In genomic region chr11:128890543-128891409, GRCh38 we compare ENCODE assay signal across 8 cellular contexts. TPM values are rescaled to one million over a fixed set of nuclear protein-coding genes. Genes with fewer than 3 reads are reported as not detected.
DNase-seq lines count a peak whose midpoint lies in the region; ATAC-seq and TF ChIP-seq lines count a peak whose summit lies in the region.

Gene KCNJ5 (plus strand): TSS chr11:128891356. CDS start chr11:128911274, 19,918 bp downstream.

- TF ChIP-seq CTCF in right atrium auricular region (IDR thresholded peaks at IDR 0.05) (no peak), OCI-LY7 (conservative IDR thresholded peaks at IDR 0.05; ENCODE audit: low read length) (no peak)

- BruUV-seq in OCI-LY7 (replicated peaks; lab: Mats Ljungman, UMichigan), result no TSS peak

- no peak within 1 kb of the TSS for H3K4me2 ChIP-seq in OCI-LY7 (ENCODE audit: low read length)

- peak in 1 of 2 donors; percentile 40 for DNase-seq in activated naive CD4-positive, alpha-beta T cell treated with anti-CD3 and anti-CD28 coated beads, Interleukin-2, amount 50 U/mL, for 72 hours (ENCODE audit: low spot score in 2 of 2)
- no peak for DNase-seq in right atrium auricular region (ENCODE audit: low spot score)
- DNase-seq in sciatic nerve (ENCODE audit: low spot score), result no peak
- no peak for DNase-seq in OCI-LY7 (ENCODE audit: low spot score)
- DNase-seq in NCI-H128 (lab: John Stamatoyannopoulos, UW; ENCODE audit: unreplicated experiment), result no peak
- DNase-seq in central memory CD4-positive, alpha-beta T cell, result no peak

- H3K9me3 ChIP-seq in HUES64 (ENCODE audit: insufficient read depth, low read depth, low read length) (no peaks in the 10 kb centered on the region), right atrium auricular region (no peaks in the 10 kb centered on the region), OCI-LY7 (ENCODE audit: low read length) (no peaks in the 10 kb centered on the region)

- WGBS in HUES64, result under 1% methylated on average over 71 of the region's 86 CpGs

- H3K36me3 ChIP-seq in ACC112 (ENCODE audit: insufficient read depth, low read length), result no peaks in the 10 kb centered on the region
- no peaks in the 10 kb centered on the region for H3K36me3 ChIP-seq in HUES64 (ENCODE audit: insufficient read depth, low read length)
- H3K36me3 ChIP-seq in right atrium auricular region, result no peaks in the 10 kb centered on the region
- H3K36me3 ChIP-seq in OCI-LY7 (ENCODE audit: insufficient read depth, low read length), result no peaks in the 10 kb centered on the region

- H3K27me3 ChIP-seq in ACC112 (ENCODE audit: insufficient read depth, low read length), result peaks cover 31% of the 10 kb centered on the region
- H3K27me3 ChIP-seq in HUES64 (ENCODE audit: insufficient read depth, low read length), result peaks cover 99% of the 10 kb centered on the region
- no peaks in the 10 kb centered on the region for H3K27me3 ChIP-seq in right atrium auricular region

- H3K9me2 ChIP-seq in OCI-LY7 (ENCODE audit: insufficient read depth, low read length), result no peaks in the 10 kb centered on the region

- H4K20me1 ChIP-seq in OCI-LY7 (ENCODE audit: insufficient read depth, low read length), result no peaks in the 10 kb centered on the region

- peak within 1 kb of the TSS; percentile 29 for H2AFZ ChIP-seq in ACC112 (ENCODE audit: low read length, unreplicated experiment)
- H2AFZ ChIP-seq in OCI-LY7 (ENCODE audit: low read length), result no peak within 1 kb of the TSS

- H3K4me3 ChIP-seq in ACC112 (ENCODE audit: low read depth, low read length) (peak within 1 kb of the TSS; percentile 74), HUES64 (ENCODE audit: low read length) (peak within 1 kb of the TSS; percentile 56), right atrium auricular region (peak within 1 kb of the TSS; percentile 57 to 63), OCI-LY7 (ENCODE audit: low read depth, low read length, poor library complexity, severe bottlenecking) (no peak within 1 kb of the TSS)

- H3K4me1 ChIP-seq in ACC112 (ENCODE audit: control insufficient read depth, insufficient read depth, low read length, unreplicated experiment) (no peaks in the 10 kb centered on the region), HUES64 (ENCODE audit: insufficient read depth, low read length) (peaks cover 22% of the 10 kb centered on the region), right atrium auricular region (peaks cover 0 to 56% of the 10 kb centered on the region in 2 donors), OCI-LY7 (ENCODE audit: insufficient read depth, low read length, poor library complexity, severe bottlenecking) (no peaks in the 10 kb centered on the region)

- H3K9ac ChIP-seq in HUES64 (ENCODE audit: low read depth, low read length), result no peak within 1 kb of the TSS

- H3K27ac ChIP-seq in ACC112 (ENCODE audit: low read depth, low read length) (no peak within 1 kb of the TSS), HUES64 (ENCODE audit: low read depth, low read length) (no peak within 1 kb of the TSS), right atrium auricular region (peak within 1 kb of the TSS; percentile 74 to 89), OCI-LY7 (ENCODE audit: low read depth, low read length, poor library complexity, severe bottlenecking) (no peak within 1 kb of the TSS)

- H3K27ac Mint-ChIP-seq in activated naive CD4-positive, alpha-beta T cell treated with anti-CD3 and anti-CD28 coated beads, Interleukin-2, amount 50 U/mL, for 72 hours, result no peak within 1 kb of the TSS

- peak; percentile 46 to 55 for ATAC-seq in activated naive CD4-positive, alpha-beta T cell treated with anti-CD3 and anti-CD28 coated beads, Interleukin-2, amount 50 U/mL, for 72 hours
- peak; percentile 66 for ATAC-seq in sciatic nerve

- CTCF ChIA-PET in OCI-LY7 (lab: Charles Lee; ENCODE audit: unreplicated experiment), result no interaction called here

- no peaks in the 10 kb centered on the region for H3K36me3 Mint-ChIP-seq in activated naive CD4-positive, alpha-beta T cell treated with anti-CD3 and anti-CD28 coated beads, Interleukin-2, amount 50 U/mL, for 72 hours

- H3K79me2 ChIP-seq in ACC112 (ENCODE audit: control insufficient read depth, insufficient read depth, low read length, unreplicated experiment) (no peaks in the 10 kb centered on the region), OCI-LY7 (ENCODE audit: insufficient read depth, low read depth, low read length) (no peaks in the 10 kb centered on the region)

- POLR2A ChIA-PET in OCI-LY7 (lab: Charles Lee), result no interaction called here

- no peaks in the 10 kb centered on the region for H3K9me3 Mint-ChIP-seq in activated naive CD4-positive, alpha-beta T cell treated with anti-CD3 and anti-CD28 coated beads, Interleukin-2, amount 50 U/mL, for 72 hours

- intact Hi-C loops in sciatic nerve (cut with DNase I), result no loop called here
- intact Hi-C loops in OCI-LY7 (cut with micrococcal nuclease; ENCODE audit: unreplicated experiment), result no loop called here

RNA-seq across cellular contexts. Expression of gene KCNJ5, which starts in this region (rescaled TPM):
- polyA plus RNA-seq in HUES64 (2013, experiment 1 of 2), result 0.10 TPM
- 0.32 TPM for polyA plus RNA-seq in HUES64 (2013, experiment 2 of 2)
- total RNA-seq in activated naive CD4-positive, alpha-beta T cell treated with anti-CD3 and anti-CD28 coated beads, Interleukin-2, amount 50 U/mL, for 72 hours, result not detected
- 10 to 100 TPM in 1 of 2 donors, 1 to 10 TPM in 1; 8.2 to 23.3 TPM for total RNA-seq in right atrium auricular region
- 2.5 TPM for total RNA-seq in sciatic nerve
- total RNA-seq in OCI-LY7 (2014; rRNA removed; shearing (Covaris generic)), result not detected in 2 replicates
- total RNA-seq in OCI-LY7 (2022), result not detected in 2 replicates

Comparison
In these comparisons a context has a peak if more than half of its experiments do, and no peak if none do; other contexts are left out.
1. Peak in ATAC-seq in activated naive CD4-positive, alpha-beta T cell treated with anti-CD3 and anti-CD28 coated beads, Interleukin-2, amount 50 U/mL, for 72 hours; RNA of the gene not detected or under 1 TPM.
2. H3K27ac ChIP-seq: peak in right atrium auricular region (2 of 2); none in ACC112 (single experiment), HUES64 (single experiment) and OCI-LY7 (single experiment).